ENCODE assay signal across 32 cellular contexts in the genomic region with DNA sequence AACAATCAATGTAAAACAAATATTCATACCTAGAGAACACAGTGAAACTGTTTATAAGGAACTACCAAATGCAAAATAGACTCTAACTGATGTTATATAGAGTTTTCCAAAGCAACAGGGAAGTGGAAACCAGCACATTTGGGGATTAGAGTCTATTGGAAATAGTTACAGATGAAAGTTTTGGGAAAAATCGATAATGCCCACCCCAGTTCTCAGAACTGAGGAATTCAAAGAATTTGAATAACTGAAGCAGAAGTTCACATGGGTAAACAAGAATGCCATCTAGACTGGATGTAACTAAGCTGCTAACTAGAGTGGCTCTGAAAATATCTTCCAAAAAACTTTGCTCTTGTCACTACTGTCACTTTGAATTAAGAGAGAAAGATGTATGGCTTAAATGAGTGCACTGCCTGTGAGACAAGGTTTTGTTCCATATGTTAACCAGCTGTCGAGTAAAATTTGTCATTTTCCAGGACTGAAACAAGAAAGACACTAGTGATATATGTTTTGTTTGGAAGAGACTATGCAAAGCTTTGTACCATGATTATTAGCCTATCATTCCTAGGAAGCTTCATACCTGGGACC. TPM values are rescaled to one million over a fixed set of nuclear protein-coding genes. Genes with fewer than 3 reads are reported as not detected.
A peak's percentile ranks its signal among the peaks of the same experiment; 100 is the strongest.
DNase-seq lines count a peak whose midpoint lies in the region; ATAC-seq, FAIRE-seq and TF ChIP-seq lines count a peak whose summit lies in the region.
"Had no signal": no experiment of that assay in that cellular context is flagged by ENCODE, and none has a peak within 500 bp of the region (broad histone marks: within the 10 kb centered on the region; RNA-seq: fewer than 3 reads in every experiment).

No MANE protein-coding gene starts in this region.

- no peaks in the 10 kb centered on the region for H3K9me3 ChIP-seq in HepG2 (ENCODE audit: low read length)
- H3K9me3 ChIP-seq in right lobe of liver: no peaks in the 10 kb centered on the region
- H3K9me3 ChIP-seq: esophagus squamous epithelium, gastrocnemius medialis, left ventricle myocardium inferior, pancreas, SJCRH30, thoracic aorta, uterus had no signal

- ATAC-seq in HepG2: no peak; the same call in 2 of the 3 replicates
- no peak for ATAC-seq in right lobe of liver
- no peak for ATAC-seq in GM18498 (IDR thresholded peaks at IDR 0.05; ENCODE audit: unreplicated experiment)
- ATAC-seq in GM21737 (IDR thresholded peaks at IDR 0.05; ENCODE audit: unreplicated experiment): no peak
- ATAC-seq: activated T-cell treated with anti-CD3 and anti-CD28 coated beads, Interleukin-2, amount 50 U/mL, for 4 hours; gastrocnemius medialis; natural killer cell; pancreas; right cardiac atrium had no signal

- no peaks in the 10 kb centered on the region for H3K36me3 Mint-ChIP-seq in dendritic cell treated with granulocyte-macrophage colony-stimulating factor and Interleukin-4, amounts not matched to agents 40 ng/mL and 50 ng/mL, for 4 days (ENCODE audit: low read depth)
- no peaks in the 10 kb centered on the region for H3K36me3 Mint-ChIP-seq in osteocyte (ENCODE audit: unreplicated experiment)
- H3K36me3 Mint-ChIP-seq: natural killer cell had no signal

- 0 out of 4 replicates have a peak, but pooled peaks of 1 of the 2 experiments have one; percentile 17 for TF ChIP-seq EP300 in HepG2 (IDR thresholded peaks at IDR 0.05; ENCODE audit: low read depth in 2 of 2, low read length in 2 of 2)
- no peak for TF ChIP-seq EP300 in HepG2 (CRISPR knock-in tag; IDR thresholded peaks at IDR 0.05; ENCODE audit: borderline replicate concordance)

- no TSS peak for BruUV-seq in HepG2 (replicated peaks; lab: Mats Ljungman, UMichigan)

- WGBS in HepG2 (ENCODE audit: low lambda C conversion rate): 34% methylated on average over 2 of the region's 2 CpGs
- 51% methylated on average over 2 of the region's 2 CpGs for WGBS in right lobe of liver (ENCODE audit: insufficient coverage, low coverage, low lambda C conversion rate, missing lambda C conversion rate)

- no peak for TF ChIP-seq POLR2A in HepG2 (IDR thresholded peaks at IDR 0.05; ENCODE audit: insufficient read depth in 1 of 2, low read depth in 2 of 2, low read length in 2 of 2)
- no peak for TF ChIP-seq POLR2A in right lobe of liver (IDR thresholded peaks at IDR 0.05)

- H3K27me3 Mint-ChIP-seq in dendritic cell treated with granulocyte-macrophage colony-stimulating factor and Interleukin-4, amounts not matched to agents 40 ng/mL and 50 ng/mL, for 4 days: no peaks in the 10 kb centered on the region
- no peaks in the 10 kb centered on the region for H3K27me3 Mint-ChIP-seq in osteocyte (ENCODE audit: unreplicated experiment)
- H3K27me3 Mint-ChIP-seq: activated CD4-positive, alpha-beta T cell treated with anti-CD3 and anti-CD28 coated beads, Interleukin-2, amount 10 ng/mL, durations not matched to agents 24 days and 14 days had no signal

- no peak for TF ChIP-seq RAD21 in HepG2 (CRISPR knock-in tag; IDR thresholded peaks at IDR 0.05)

- no peaks in the 10 kb centered on the region for H4K20me1 ChIP-seq in HepG2 (ENCODE audit: insufficient read depth, low read length)

- peak overlapping the region; percentile 72 for H3K27ac Mint-ChIP-seq in dendritic cell treated with granulocyte-macrophage colony-stimulating factor and Interleukin-4, amounts not matched to agents 40 ng/mL and 50 ng/mL, for 4 days
- no peak overlapping the region for H3K27ac Mint-ChIP-seq in osteocyte (ENCODE audit: unreplicated experiment)
- H3K27ac Mint-ChIP-seq: activated CD4-positive, alpha-beta T cell treated with anti-CD3 and anti-CD28 coated beads, Interleukin-2, amount 10 ng/mL, durations not matched to agents 24 days and 14 days; natural killer cell; T-helper 1 cell treated with Interleukin-12 subunit alpha and Interleukin-12 subunit beta and Interleukin-4 antibody, amounts not matched to agents 30 μg/mL and 1 μg/mL, for 36 hours had no signal

- H3K27me3 ChIP-seq in HepG2 (ENCODE audit: control insufficient read depth in 1 of 2, insufficient read depth in 2 of 2, low read length in 2 of 2) (no peaks in the 10 kb centered on the region), right lobe of liver (no peaks in the 10 kb centered on the region)
- H3K27me3 ChIP-seq: esophagus squamous epithelium, gastrocnemius medialis, pancreas, SJCRH30, uterus had no signal

- no peak for FAIRE-seq in HepG2 (lab: Jason Lieb, UNC)

- CTCF ChIA-PET in HepG2 (lab: Yijun Ruan, JAX; ENCODE audit: low intra/inter-chr PET ratio, low total read pairs): no interaction called here

- no peak overlapping the region for H3K4me3 ChIP-seq in HepG2 (replicated peaks in 1 of 3; ENCODE audit: insufficient read depth in 1 of 3, low read depth in 2 of 3, low read length in 3 of 3)
- H3K4me3 ChIP-seq in right lobe of liver: no peak overlapping the region
- H3K4me3 ChIP-seq: esophagus squamous epithelium, gastrocnemius medialis, left ventricle myocardium inferior, pancreas, SJCRH30, thoracic aorta, uterus had no signal

- H3K4me2 ChIP-seq in HepG2 (ENCODE audit: low read depth, low read length): peak overlapping the region; percentile 25

- H3K4me3 Mint-ChIP-seq in dendritic cell treated with granulocyte-macrophage colony-stimulating factor and Interleukin-4, amounts not matched to agents 40 ng/mL and 50 ng/mL, for 4 days: no peak overlapping the region
- H3K4me3 Mint-ChIP-seq in osteocyte (ENCODE audit: unreplicated experiment): no peak overlapping the region
- H3K4me3 Mint-ChIP-seq: activated CD4-positive, alpha-beta T cell treated with anti-CD3 and anti-CD28 coated beads, Interleukin-2, amount 10 ng/mL, durations not matched to agents 24 days and 14 days; activated T-cell treated with anti-CD3 and anti-CD28 coated beads, Interleukin-2, amount 50 U/mL, for 4 hours; natural killer cell; T-helper 1 cell treated with Interleukin-12 subunit alpha and Interleukin-12 subunit beta and Interleukin-4 antibody, amounts not matched to agents 30 μg/mL and 1 μg/mL, for 36 hours had no signal

- peak; percentile 43 for DNase-seq in HepG2 (ENCODE audit: low spot score)
- DNase-seq in right lobe of liver: no peak
- peak; percentile 52 for DNase-seq in MV-4-11 (lab: John Stamatoyannopoulos, UW)
- no peak for DNase-seq in osteocyte (ENCODE audit: extremely low spot score, unreplicated experiment)
- DNase-seq: activated CD4-positive, alpha-beta T cell treated with anti-CD3 and anti-CD28 coated beads, Interleukin-2, amount 10 ng/mL, durations not matched to agents 24 days and 14 days; activated naive CD4-positive, alpha-beta T cell; activated T-cell treated with anti-CD3 and anti-CD28 coated beads, Interleukin-2, amount 50 U/mL, for 4 hours; esophagus squamous epithelium; gastrocnemius medialis; GOT3; hypothalamus; Kasumi-1; left ventricle myocardium inferior; midbrain; natural killer cell; NCI-H1092 treated with DMSO at 0.1 percent for 48 hours; NCI-H2081; NCI-H446; pancreas; right cardiac atrium; SJCRH30; stimulated activated CD4-positive, alpha-beta T cell treated with anti-CD3 and anti-CD28 coated beads, Interleukin-12 subunit alpha, Interleukin-12 subunit beta, amount 100 ng/mL, for 4 hours; stimulated activated CD4-positive, alpha-beta T cell treated with anti-CD3 and anti-CD28 coated beads, Interleukin-4, amount 100 ng/mL, for 4 hours; stimulated activated naive CD4-positive, alpha-beta T cell; uterus had no signal

- in situ Hi-C loops in HepG2 (cut with HindIII; ENCODE audit: extremely low pct_ligation_motif_present, low pct_unique_long_range_greater_than_20kb): no loop called here

- no peaks in the 10 kb centered on the region for H3K9me3 Mint-ChIP-seq in dendritic cell treated with granulocyte-macrophage colony-stimulating factor and Interleukin-4, amounts not matched to agents 40 ng/mL and 50 ng/mL, for 4 days
- no peaks in the 10 kb centered on the region for H3K9me3 Mint-ChIP-seq in osteocyte (ENCODE audit: unreplicated experiment)
- H3K9me3 Mint-ChIP-seq: activated CD4-positive, alpha-beta T cell treated with anti-CD3 and anti-CD28 coated beads, Interleukin-2, amount 10 ng/mL, durations not matched to agents 24 days and 14 days; activated T-cell treated with anti-CD3 and anti-CD28 coated beads, Interleukin-2, amount 50 U/mL, for 4 hours; natural killer cell; T-helper 1 cell treated with Interleukin-12 subunit alpha and Interleukin-12 subunit beta and Interleukin-4 antibody, amounts not matched to agents 30 μg/mL and 1 μg/mL, for 36 hours had no signal

- H3K4me1 ChIP-seq in HepG2 (ENCODE audit: insufficient read depth, low read length) (peaks cover 60% of the 10 kb centered on the region), right lobe of liver (peaks cover 0 to 15% (median 6%) of the 10 kb centered on the region in 4 donors)
- H3K4me1 ChIP-seq: uterus had no signal

- no peak overlapping the region for H2AFZ ChIP-seq in HepG2 (ENCODE audit: low read length)

- POLR2A ChIA-PET in HepG2 (lab: Yijun Ruan, JAX): interaction anchor here (0.8 to 1.6 kb wide), 2 partner anchors 10 kb away, joined by 3 to 4 read pairs; partner anchors contain the start of gene DENND4A

- no peaks in the 10 kb centered on the region for H3K36me3 ChIP-seq in HepG2 (replicated peaks in 1 of 2; ENCODE audit: control insufficient read depth in 1 of 2, insufficient read depth in 2 of 2, low read length in 2 of 2)
- H3K36me3 ChIP-seq in right lobe of liver: no peaks in the 10 kb centered on the region
- H3K36me3 ChIP-seq: esophagus squamous epithelium, gastrocnemius medialis, left ventricle myocardium inferior, pancreas, SJCRH30, thoracic aorta, uterus had no signal

- H3K27ac ChIP-seq in HepG2 (ENCODE audit: extremely low read length, insufficient read depth, low read length): no peak overlapping the region
- H3K27ac ChIP-seq in right lobe of liver: no peak overlapping the region
- H3K27ac ChIP-seq: C4-2B, esophagus squamous epithelium, gastrocnemius medialis, left ventricle myocardium inferior, pancreas, SJCRH30, thoracic aorta, uterus, VCaP had no signal

- no peaks in the 10 kb centered on the region for H3K79me2 ChIP-seq in HepG2 (ENCODE audit: insufficient read depth, low read length)

- no peak overlapping the region for H3K9ac ChIP-seq in HepG2 (ENCODE audit: insufficient read depth, low read depth, low read length)

- no peak for TF ChIP-seq CTCF in HepG2 (CRISPR knock-in tag; IDR thresholded peaks at IDR 0.05)
- TF ChIP-seq CTCF in right lobe of liver (IDR thresholded peaks at IDR 0.05): no peak
- TF ChIP-seq CTCF in osteocyte (IDR thresholded peaks at IDR 0.05): no peak

- intact Hi-C loops in HepG2 (cut with micrococcal nuclease; ENCODE audit: unreplicated experiment) (no loop called here), right lobe of liver (cut with DNase I) (no loop called here)
- intact Hi-C loops in dendritic cell treated with granulocyte-macrophage colony-stimulating factor and Interleukin-4, amounts not matched to agents 40 ng/mL and 50 ng/mL, for 4 days (cut with micrococcal nuclease): no loop called here

- H3K4me1 Mint-ChIP-seq in dendritic cell treated with granulocyte-macrophage colony-stimulating factor and Interleukin-4, amounts not matched to agents 40 ng/mL and 50 ng/mL, for 4 days (ENCODE audit: low read depth): peaks cover 58% of the 10 kb centered on the region
- peaks cover 24% of the 10 kb centered on the region for H3K4me1 Mint-ChIP-seq in osteocyte (ENCODE audit: unreplicated experiment)

RNA-seq across cellular contexts. Expression of gene DENND4A, which starts 9.2 kb away (rescaled TPM):
- 13.2 and 21.1 TPM in 2 replicates for total RNA-seq in HepG2 (2016; rRNA removed; fragmentation: Illumina TruSeq; extraction: Trizol)
- total RNA-seq in HepG2 (2016; cell fraction: cytosol; rRNA removed; fragmentation: Illumina TruSeq; extraction: Trizol; ENCODE audit: low read depth): 20.3 and 21.2 TPM in 2 replicates
- total RNA-seq in HepG2 (2016; cell fraction: insoluble cytoplasmic fraction; rRNA removed; fragmentation: Illumina TruSeq; extraction: Trizol): 13.1 and 20.9 TPM in 2 replicates
- total RNA-seq in HepG2 (2016; cell fraction: membrane; rRNA removed; fragmentation: Illumina TruSeq; extraction: Trizol): 19.6 and 22.0 TPM in 2 replicates
- total RNA-seq in HepG2 (2016; cell fraction: nucleus; rRNA removed; fragmentation: Illumina TruSeq; extraction: Trizol): 20.2 and 25.3 TPM in 2 replicates
- polyA plus RNA-seq in HepG2 (2011; rRNA removed): 18.6 TPM in 2 replicates
- polyA plus RNA-seq in HepG2 (2011; cell fraction: cytosol; rRNA removed): 7.0 and 12.3 TPM in 2 replicates
- polyA plus RNA-seq in HepG2 (2011; cell fraction: nucleus; rRNA removed): 15.7 and 19.7 TPM in 2 replicates
- polyA plus RNA-seq in HepG2 (2012): 16.4 and 19.5 TPM in 2 replicates
- polyA plus RNA-seq in HepG2 (2016; cell fraction: cytosol; fragmentation: Illumina TruSeq; extraction: Trizol; ENCODE audit: low read depth): 0.40 and 0.54 TPM in 2 replicates
- polyA plus RNA-seq in HepG2 (2016; cell fraction: insoluble cytoplasmic fraction; fragmentation: Illumina TruSeq; extraction: Trizol; ENCODE audit: low read depth): 13.2 and 15.0 TPM in 2 replicates
- 1.5 and 1.9 TPM in 2 replicates for polyA plus RNA-seq in HepG2 (2016; cell fraction: membrane; fragmentation: Illumina TruSeq; extraction: Trizol; ENCODE audit: low read depth)
- 14.0 and 18.1 TPM in 2 replicates for polyA plus RNA-seq in HepG2 (2016; cell fraction: nucleus; fragmentation: Illumina TruSeq; extraction: Trizol; ENCODE audit: insufficient read depth, low read depth)
- polyA minus RNA-seq in HepG2 (2011; rRNA and poly(A)+ RNA removed; ENCODE audit: low replicate concordance): 46.4 and 72.7 TPM in 2 replicates
- polyA minus RNA-seq in HepG2 (2011; cell fraction: cytosol; rRNA and poly(A)+ RNA removed): 30.8 and 43.0 TPM in 2 replicates
- polyA minus RNA-seq in HepG2 (2011; cell fraction: nucleus; rRNA and poly(A)+ RNA removed): 186 and 219 TPM in 2 replicates
- 10 to 100 TPM; 12.7 to 32.4 (median 21.5) TPM for total RNA-seq in right lobe of liver
- 22.5 and 24.5 TPM in 2 replicates for total RNA-seq in osteocyte

Comparison
In these comparisons a context has a peak if more than half of its experiments do, and no peak if none do; other contexts are left out.
1. DNase-seq: peak in HepG2 (single experiment) and MV-4-11 (single experiment); none in right lobe of liver (0 of 3) and osteocyte (single experiment).